8 cellular contexts compared by ENCODE assay signal in genomic region chr15:101187820-101188516, GRCh38.
DNase-seq lines count a peak whose midpoint lies in the region; ATAC-seq, FAIRE-seq and TF ChIP-seq lines count a peak whose summit lies in the region.

No MANE protein-coding gene starts in this region.

- H3K4me1 ChIP-seq in muscle layer of duodenum (ENCODE audit: control insufficient read depth in 1 of 2, insufficient read depth in 2 of 2, low read length in 2 of 2) = peaks cover 7 to 33% of the 10 kb centered on the region in 2 donors

- TF ChIP-seq POLR2A in GM12892 (IDR thresholded peaks at IDR 0.05; ENCODE audit: low read depth, low read length) = no peak

- H3K27me3 ChIP-seq in muscle layer of duodenum (ENCODE audit: low read depth, low read length) = no peaks in the 10 kb centered on the region

- ATAC-seq in GM18517 (IDR thresholded peaks at IDR 0.05; ENCODE audit: unreplicated experiment) (peak; percentile 38), HG03159 (IDR thresholded peaks at IDR 0.05; ENCODE audit: unreplicated experiment) (peak; percentile 41)

- no peak for TF ChIP-seq CTCF in cardiac fibroblast (IDR thresholded peaks at IDR 0.05; ENCODE audit: low read depth, low read length)

- H3K27ac ChIP-seq in muscle layer of duodenum (ENCODE audit: low read length) = peak overlapping the region; percentile 76

- no peaks in the 10 kb centered on the region for H3K9me3 ChIP-seq in muscle layer of duodenum (ENCODE audit: control insufficient read depth in 1 of 2, low read length in 2 of 2)

- FAIRE-seq in frontal cortex (lab: Jason Lieb, UNC) = no peak
- no peak for FAIRE-seq in GM12892 (lab: Jason Lieb, UNC)

- H3K36me3 ChIP-seq in muscle layer of duodenum (ENCODE audit: control insufficient read depth in 1 of 2, insufficient read depth in 2 of 2, low read length in 2 of 2) = no peaks in the 10 kb centered on the region

- peak; percentile 81 to 96 for DNase-seq in cardiac fibroblast (ENCODE audit: low read depth in 2 of 2)
- DNase-seq in stimulated activated CD4-positive, alpha-beta T cell treated with anti-CD3 and anti-CD28 coated beads, Interleukin-4, amount 100 ng/mL, for 4 hours = no peak
- no peak for DNase-seq in frontal cortex (ENCODE audit: low spot score in 2 of 2)
- DNase-seq in GM12892 (ENCODE audit: insufficient read length) = no peak
- no peak for DNase-seq in AML-193 (lab: John Stamatoyannopoulos, UW)

- H3K4me3 ChIP-seq in cardiac fibroblast (replicated peaks in 1 of 2; ENCODE audit: low read depth in 2 of 2, low read length in 2 of 2) (peak overlapping the region; percentile 34 to 44), muscle layer of duodenum (ENCODE audit: low read depth in 1 of 2, low read length in 2 of 2) (peak overlapping the region; percentile 35 to 41)

Comparison
In these comparisons a context has a peak if more than half of its experiments do, and no peak if none do; other contexts are left out.
1. DNase-seq: peak in cardiac fibroblast (2 of 2); none in stimulated activated CD4-positive, alpha-beta T cell treated with anti-CD3 and anti-CD28 coated beads, Interleukin-4, amount 100 ng/mL, for 4 hours (0 of 2), frontal cortex (0 of 2), GM12892 (single experiment) and AML-193 (0 of 2).